ENCODE assay signal across 8 cellular contexts in the genomic region with DNA sequence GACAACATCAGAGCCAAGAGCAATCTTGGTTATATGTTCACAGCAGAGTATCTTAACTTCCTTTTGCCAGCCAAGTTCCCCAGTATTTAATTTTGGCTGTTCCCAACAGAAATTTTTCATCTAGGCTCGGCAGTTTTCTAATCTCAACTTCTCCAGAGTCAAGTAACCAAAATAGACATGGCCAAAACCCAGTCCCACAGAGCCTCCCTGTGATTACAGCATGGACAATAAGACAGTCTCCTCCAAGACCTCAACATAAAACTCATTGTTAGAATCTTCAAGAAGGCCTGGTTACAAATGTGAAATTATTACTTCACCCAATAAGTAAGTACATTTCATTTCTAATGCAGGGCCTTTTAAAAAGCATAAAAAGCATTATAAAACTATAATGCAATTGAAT.
"Had no signal": no experiment of that assay in that cellular context is flagged by ENCODE, and none has a peak within 500 bp of the region (broad histone marks: within the 10 kb centered on the region; RNA-seq: fewer than 3 reads in every experiment).

No MANE protein-coding gene starts in this region.

- DNase-seq: GDM1, GF-D8 had no signal

- ATAC-seq: GM12878 had no signal

- H3K4me3 ChIP-seq: GM12878 had no signal

- FAIRE-seq: G401.6, GM12878, GM12891, GM12892, GM18507, GM19239 had no signal
